In genomic region chr3:193640165-193640706, GRCh38 we compare ENCODE assay signal across 16 cellular contexts.
"Had no signal": no experiment of that assay in that cellular context is flagged by ENCODE, and none has a peak within 500 bp of the region (broad histone marks: within the 10 kb centered on the region; RNA-seq: fewer than 3 reads in every experiment).

No MANE protein-coding gene starts in this region.

- H3K27ac ChIP-seq: pancreas, spleen had no signal

- DNase-seq: activated CD4-positive, alpha-beta memory T cell treated with anti-CD3 and anti-CD28 coated beads for 36 hours; activated CD4-positive, alpha-beta T cell treated with anti-CD3 and anti-CD28 coated beads for 36 hours; activated CD8-positive, alpha-beta memory T cell treated with anti-CD3 and anti-CD28 coated beads, Interleukin-2, amount 10 ng/mL, durations not matched to agents 7 days and 5 days; activated naive CD4-positive, alpha-beta T cell; activated naive CD8-positive, alpha-beta T cell treated with anti-CD3 and anti-CD28 coated beads for 36 hours; amniotic stem cell; effector CD4-positive, alpha-beta T cell; immature natural killer cell; kidney glomerular epithelial cell; naive thymus-derived CD8-positive, alpha-beta T cell; pancreas; spleen; stimulated activated naive CD4-positive, alpha-beta T cell; T1000 had no signal

- H3K4me1 ChIP-seq: pancreas, spleen had no signal

- FAIRE-seq: pancreas had no signal

- ATAC-seq: activated CD8-positive, alpha-beta memory T cell treated with anti-CD3 and anti-CD28 coated beads, Interleukin-2, amount 10 ng/mL, durations not matched to agents 7 days and 5 days; esophagus mucosa; naive thymus-derived CD8-positive, alpha-beta T cell; WTC11 had no signal

- H3K4me1 Mint-ChIP-seq: activated CD4-positive, alpha-beta T cell treated with anti-CD3 and anti-CD28 coated beads for 36 hours; activated CD8-positive, alpha-beta memory T cell treated with anti-CD3 and anti-CD28 coated beads, Interleukin-2, amount 10 ng/mL, durations not matched to agents 7 days and 5 days; activated naive CD8-positive, alpha-beta T cell treated with anti-CD3 and anti-CD28 coated beads for 36 hours; immature natural killer cell had no signal

- H3K9me3 Mint-ChIP-seq: activated CD4-positive, alpha-beta memory T cell treated with anti-CD3 and anti-CD28 coated beads for 36 hours; activated naive CD8-positive, alpha-beta T cell treated with anti-CD3 and anti-CD28 coated beads for 36 hours; immature natural killer cell; naive thymus-derived CD8-positive, alpha-beta T cell; WTC11 had no signal

- H3K27me3 ChIP-seq: pancreas, spleen had no signal

- H3K4me3 ChIP-seq: pancreas, spleen had no signal

- H3K4me3 Mint-ChIP-seq: activated CD4-positive, alpha-beta memory T cell treated with anti-CD3 and anti-CD28 coated beads for 36 hours; activated CD4-positive, alpha-beta T cell treated with anti-CD3 and anti-CD28 coated beads for 36 hours; activated CD8-positive, alpha-beta memory T cell treated with anti-CD3 and anti-CD28 coated beads, Interleukin-2, amount 10 ng/mL, durations not matched to agents 7 days and 5 days; activated naive CD8-positive, alpha-beta T cell treated with anti-CD3 and anti-CD28 coated beads for 36 hours; immature natural killer cell; naive thymus-derived CD8-positive, alpha-beta T cell; WTC11 had no signal

- H3K9me3 ChIP-seq: pancreas, spleen had no signal

- H3K27me3 Mint-ChIP-seq: activated CD4-positive, alpha-beta memory T cell treated with anti-CD3 and anti-CD28 coated beads for 36 hours; activated CD4-positive, alpha-beta T cell treated with anti-CD3 and anti-CD28 coated beads for 36 hours; activated CD8-positive, alpha-beta memory T cell treated with anti-CD3 and anti-CD28 coated beads, Interleukin-2, amount 10 ng/mL, durations not matched to agents 7 days and 5 days; activated naive CD8-positive, alpha-beta T cell treated with anti-CD3 and anti-CD28 coated beads for 36 hours; naive thymus-derived CD8-positive, alpha-beta T cell had no signal

- H3K27ac Mint-ChIP-seq: activated CD4-positive, alpha-beta memory T cell treated with anti-CD3 and anti-CD28 coated beads for 36 hours; activated CD4-positive, alpha-beta T cell treated with anti-CD3 and anti-CD28 coated beads for 36 hours; activated CD8-positive, alpha-beta memory T cell treated with anti-CD3 and anti-CD28 coated beads, Interleukin-2, amount 10 ng/mL, durations not matched to agents 7 days and 5 days; activated naive CD8-positive, alpha-beta T cell treated with anti-CD3 and anti-CD28 coated beads for 36 hours; immature natural killer cell; naive thymus-derived CD8-positive, alpha-beta T cell; WTC11 had no signal
